In the genomic region with DNA sequence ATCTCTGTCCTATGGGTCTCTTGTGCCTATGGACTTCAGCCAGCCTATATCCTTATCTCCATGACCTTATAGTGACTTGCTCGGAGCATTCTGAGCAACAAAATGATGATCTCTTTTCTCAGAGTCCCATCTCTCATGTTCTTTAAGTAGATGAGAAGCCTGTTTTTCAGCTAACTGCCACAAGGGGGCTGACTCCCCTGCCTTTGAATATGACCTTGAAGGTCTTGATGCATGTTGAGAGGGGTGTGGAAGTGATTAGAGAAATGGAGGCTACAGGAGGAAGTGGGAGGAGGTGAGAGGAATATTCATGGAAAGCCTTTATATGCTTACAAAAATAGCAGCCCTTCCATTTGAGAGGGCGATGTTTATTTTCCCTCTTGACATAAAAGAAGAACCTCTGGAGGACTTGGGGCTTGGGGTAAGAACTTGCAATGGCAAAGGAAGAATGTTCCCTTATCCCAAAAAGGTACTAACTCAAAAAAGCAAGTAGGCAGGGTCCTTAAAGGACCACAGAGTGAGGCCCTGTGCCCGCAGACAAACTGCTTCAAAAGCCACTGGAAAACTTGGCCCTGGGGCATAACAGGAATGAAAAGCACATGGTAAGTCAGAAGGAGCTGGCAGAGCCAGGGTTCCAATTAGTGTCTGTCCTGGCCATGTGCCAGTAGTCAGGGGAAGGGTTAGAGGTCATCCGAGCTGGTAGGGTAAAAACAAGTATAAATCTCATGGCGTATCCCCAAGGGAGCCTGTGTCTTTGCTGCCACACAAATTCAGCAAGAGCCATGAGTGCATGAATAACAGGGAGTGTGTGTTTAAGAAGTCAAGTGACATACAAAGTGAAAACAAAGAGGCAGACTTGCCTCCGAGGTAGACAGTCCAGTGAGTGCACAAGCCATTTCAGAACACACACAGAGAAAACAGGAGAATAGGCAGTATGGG, we compare ENCODE assay signal across 8 cellular contexts. TPM values are rescaled to one million over a fixed set of nuclear protein-coding genes. Genes with fewer than 3 reads are reported as not detected.
DNase-seq lines count a peak whose midpoint lies in the region; ATAC-seq and TF ChIP-seq lines count a peak whose summit lies in the region.

No MANE protein-coding gene starts in this region.

- H3K4me1 ChIP-seq in smooth muscle cell (ENCODE audit: low read depth), result no peaks in the 10 kb centered on the region
- no peaks in the 10 kb centered on the region for H3K4me1 ChIP-seq in sigmoid colon

- no peak for TF ChIP-seq POLR2A in sigmoid colon (IDR thresholded peaks at IDR 0.05)

- H3K79me2 ChIP-seq in smooth muscle cell (ENCODE audit: low read depth), result no peaks in the 10 kb centered on the region

- H4K20me1 ChIP-seq in smooth muscle cell (ENCODE audit: low read depth), result no peaks in the 10 kb centered on the region

- no peak for DNase-seq in stimulated activated naive CD8-positive, alpha-beta T cell treated with anti-CD3 and anti-CD28 coated beads, Interleukin-15, Interleukin-2, amounts not matched to agents 100 U/mL and 50 U/mL, for 24 hours
- DNase-seq in WTC11 (ENCODE audit: low spot score) (no peak), dorsolateral prefrontal cortex (no peak), smooth muscle cell (lab: John Stamatoyannopoulos, UW; ENCODE audit: unreplicated experiment) (no peak), NCI-H2196 treated with DMSO at 0.1 percent for 48 hours (lab: John Stamatoyannopoulos, UW; ENCODE audit: unreplicated experiment) (no peak), sigmoid colon (no peak)

- WGBS in smooth muscle cell (ENCODE audit: low lambda C conversion rate), result 77% methylated on average over 6 of the region's 6 CpGs
- 82 to 84% methylated on average over 6 of the region's 6 CpGs for WGBS in sigmoid colon, 2 donors

- H3K36me3 Mint-ChIP-seq in stimulated activated naive CD8-positive, alpha-beta T cell treated with anti-CD3 and anti-CD28 coated beads, Interleukin-15, Interleukin-2, amounts not matched to agents 100 ng/mL and 50 ng/mL, for 24 hours (ENCODE audit: low read depth), result peaks cover 79% of the 10 kb centered on the region
- H3K36me3 Mint-ChIP-seq in WTC11, result peaks cover 71% of the 10 kb centered on the region

- no peaks in the 10 kb centered on the region for H3K27me3 Mint-ChIP-seq in stimulated activated naive CD8-positive, alpha-beta T cell treated with anti-CD3 and anti-CD28 coated beads, Interleukin-15, Interleukin-2, amounts not matched to agents 100 ng/mL and 50 ng/mL, for 24 hours
- H3K27me3 Mint-ChIP-seq in WTC11 (ENCODE audit: low read depth), result peaks cover 14% of the 10 kb centered on the region

- intact Hi-C loops in dorsolateral prefrontal cortex (cut with DNase I), result no loop called here
- intact Hi-C loops in sigmoid colon (cut with DNase I), result no loop called here

- no peak for ATAC-seq in stimulated activated naive CD8-positive, alpha-beta T cell treated with anti-CD3 and anti-CD28 coated beads, Interleukin-15, Interleukin-2, amounts not matched to agents 100 U/mL and 50 U/mL, for 24 hours
- 0 out of 2 replicates have a peak, but pooled peaks have one; percentile 11 for ATAC-seq in WTC11
- no peak for ATAC-seq in GM19455 (IDR thresholded peaks at IDR 0.05; ENCODE audit: unreplicated experiment)

- H3K4me3 Mint-ChIP-seq in stimulated activated naive CD8-positive, alpha-beta T cell treated with anti-CD3 and anti-CD28 coated beads, Interleukin-15, Interleukin-2, amounts not matched to agents 100 ng/mL and 50 ng/mL, for 24 hours, result no peak overlapping the region
- H3K4me3 Mint-ChIP-seq in WTC11, result no peak overlapping the region

- CTCF ChIA-PET in WTC11 (lab: Charles Lee), result interaction anchor here (0.6 to 1.4 kb wide), 3 partner anchors 8 to 228 kb away, joined by 3 to 6 read pairs (median 3); no protein-coding TSS in a partner anchor

- TF ChIP-seq EP300 in sigmoid colon (IDR thresholded peaks at IDR 0.05), result no peak

- no peak overlapping the region for H3K9ac ChIP-seq in smooth muscle cell (ENCODE audit: low read depth)

- H3K4me3 ChIP-seq in dorsolateral prefrontal cortex (no peak overlapping the region), smooth muscle cell (no peak overlapping the region), sigmoid colon (no peak overlapping the region)

- H3K27ac Mint-ChIP-seq in stimulated activated naive CD8-positive, alpha-beta T cell treated with anti-CD3 and anti-CD28 coated beads, Interleukin-15, Interleukin-2, amounts not matched to agents 100 ng/mL and 50 ng/mL, for 24 hours, result peak overlapping the region; percentile 76
- H3K27ac Mint-ChIP-seq in WTC11, result peak overlapping the region; percentile 5; the same call in 1 of the 2 replicates

- POLR2A ChIA-PET in WTC11 (lab: Charles Lee), result no interaction called here

- H3K27ac ChIP-seq in dorsolateral prefrontal cortex (no peak overlapping the region), smooth muscle cell (ENCODE audit: low read depth) (no peak overlapping the region), sigmoid colon (no peak overlapping the region)

- H3K9me3 ChIP-seq in smooth muscle cell (replicated peaks; ENCODE audit: low read depth) (peaks cover 13% of the 10 kb centered on the region), sigmoid colon (peaks cover 0 to 3% (median 0%) of the 10 kb centered on the region in 4 donors)

- no peaks in the 10 kb centered on the region for H3F3A ChIP-seq in smooth muscle cell (ENCODE audit: low read depth)

- H3K36me3 ChIP-seq in smooth muscle cell (ENCODE audit: low read depth) (no peaks in the 10 kb centered on the region), sigmoid colon (no peaks in the 10 kb centered on the region)

- H3K4me2 ChIP-seq in smooth muscle cell, result no peak overlapping the region

- H2AFZ ChIP-seq in smooth muscle cell (ENCODE audit: low read depth), result no peak overlapping the region

- no peaks in the 10 kb centered on the region for H3K27me3 ChIP-seq in dorsolateral prefrontal cortex
- no peaks in the 10 kb centered on the region for H3K27me3 ChIP-seq in smooth muscle cell (ENCODE audit: low read depth)
- H3K27me3 ChIP-seq in sigmoid colon, result no peaks in the 10 kb centered on the region

- peak; percentile 35; the same call in 1 of the 2 replicates for TF ChIP-seq CTCF in WTC11 (IDR thresholded peaks at IDR 0.05)
- peak in 49 of 56 donors; percentile 16 to 59 (median 35) for TF ChIP-seq CTCF in dorsolateral prefrontal cortex (IDR thresholded peaks at IDR 0.05 in 54 of 56, conservative IDR thresholded peaks at IDR 0.05 in 2 of 56; ENCODE audit: low read depth in 1 of 56, partially characterized antibody in 56 of 56)
- peak; percentile 33 for TF ChIP-seq CTCF in smooth muscle cell (IDR thresholded peaks at IDR 0.05; ENCODE audit: borderline replicate concordance, insufficient read depth, poor library complexity, severe bottlenecking)
- peak in 1 of 4 experiments; percentile 21 for TF ChIP-seq CTCF in sigmoid colon (IDR thresholded peaks at IDR 0.05)

- H3K4me1 Mint-ChIP-seq in stimulated activated naive CD8-positive, alpha-beta T cell treated with anti-CD3 and anti-CD28 coated beads, Interleukin-15, Interleukin-2, amounts not matched to agents 100 ng/mL and 50 ng/mL, for 24 hours (ENCODE audit: low read depth), result peaks cover 74% of the 10 kb centered on the region
- peaks cover 49% of the 10 kb centered on the region for H3K4me1 Mint-ChIP-seq in WTC11

- peaks cover 17% of the 10 kb centered on the region for H3K9me3 Mint-ChIP-seq in stimulated activated naive CD8-positive, alpha-beta T cell treated with anti-CD3 and anti-CD28 coated beads, Interleukin-15, Interleukin-2, amounts not matched to agents 100 ng/mL and 50 ng/mL, for 24 hours
- peaks cover 63% of the 10 kb centered on the region for H3K9me3 Mint-ChIP-seq in WTC11

TF ChIP-seq in WTC11, 78 proteins besides CTCF, POLR2A, EP300 and RAD21:
- no peak for TF ChIP-seq EMX1 (CRISPR knock-in tag; IDR thresholded peaks at IDR 0.05)
- peak; percentile 92; the same call in 1 of the 2 replicates for TF ChIP-seq ESRRA (CRISPR knock-in tag; IDR thresholded peaks at IDR 0.05; ENCODE audit: borderline replicate concordance)
TF ChIP-seq in WTC11: peak in this region for 1.

RNA-seq across cellular contexts. Expression of a gene that starts 39.1 kb away (rescaled TPM):
- total RNA-seq in WTC11 (2021) (1.7 to 1.9 TPM (median 1.8 TPM) in 3 replicates), dorsolateral prefrontal cortex (10 to 100 TPM in 1 of 120 experiments, 1 to 10 TPM in 118, under 1 TPM in 1; 0.84 to 13.0 (median 3.0) TPM), smooth muscle cell (2.0 and 2.1 TPM in 2 replicates), sigmoid colon (1 to 10 TPM; 2.5 to 5.3 (median 4.2) TPM)
- polyA plus RNA-seq in smooth muscle cell (1.1 and 3.1 TPM in 2 replicates), sigmoid colon (10 to 100 TPM in 1 of 3 donors, 1 to 10 TPM in 2; 1.8 to 18.0 (median 2.5) TPM)
